ENCODE assay signal across 9 cellular contexts in the genomic region with DNA sequence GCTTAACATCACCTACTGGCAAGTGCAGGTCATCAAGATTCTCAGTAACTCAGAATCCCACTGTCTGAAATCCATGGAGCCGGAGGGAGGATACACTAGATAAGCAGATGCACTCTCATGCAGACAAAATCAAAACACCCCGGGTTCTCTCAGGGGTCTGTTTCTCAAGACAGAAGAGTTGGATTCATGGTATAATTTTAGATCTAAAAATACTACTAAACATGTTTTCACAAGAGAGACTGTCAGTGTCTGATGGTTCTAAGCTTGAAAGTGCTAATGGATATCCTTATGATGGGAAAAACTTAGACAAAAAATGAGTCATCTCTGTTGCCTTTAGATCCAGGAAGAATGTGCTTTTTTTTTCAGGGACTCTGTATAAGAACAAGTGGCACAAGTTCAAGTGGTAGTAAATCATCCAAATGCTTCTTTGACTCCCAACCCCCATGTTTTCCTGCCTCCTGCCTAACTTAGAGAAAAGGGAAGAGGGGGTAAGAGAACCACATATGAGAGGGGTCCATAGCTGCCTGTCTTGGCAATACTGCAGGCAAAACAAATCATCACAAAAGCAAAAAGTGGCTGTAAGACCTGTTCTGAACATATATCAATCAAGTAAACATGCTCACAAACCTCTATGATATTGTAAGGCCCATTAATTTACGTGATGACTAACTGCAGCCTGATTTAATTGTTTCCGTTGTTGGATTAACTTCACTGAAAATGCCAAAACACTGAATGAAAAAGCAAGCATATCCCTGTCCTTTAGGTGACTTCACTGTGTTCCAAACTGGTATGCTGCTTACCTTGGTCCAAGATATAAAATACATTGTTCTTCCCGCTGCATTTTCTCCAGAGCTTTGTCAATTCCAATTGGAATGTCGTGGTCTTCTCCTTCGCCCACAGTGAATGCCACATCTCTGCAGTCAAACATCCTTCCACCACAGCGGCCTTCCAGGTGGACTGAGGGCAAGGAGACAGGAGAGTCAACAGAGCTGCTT.
DNase-seq lines count a peak whose midpoint lies in the region; ATAC-seq and TF ChIP-seq lines count a peak whose summit lies in the region.
"Had no signal": no experiment of that assay in that cellular context is flagged by ENCODE, and none has a peak within 500 bp of the region (broad histone marks: within the 10 kb centered on the region; RNA-seq: fewer than 3 reads in every experiment).

No MANE protein-coding gene starts in this region.

- H3K27me3 Mint-ChIP-seq in chondrocyte (ENCODE audit: low read depth) (no peaks in the 10 kb centered on the region), neural progenitor cell (ENCODE audit: insufficient read depth, low read depth) (no peaks in the 10 kb centered on the region)

- no peak overlapping the region for H4K12ac ChIP-seq in trophoblast cell (ENCODE audit: low read depth, low read length)

- H3K27me3 ChIP-seq in neural progenitor cell (no peaks in the 10 kb centered on the region), trophoblast cell (ENCODE audit: insufficient read depth, low read length) (no peaks in the 10 kb centered on the region), lower lobe of right lung (ENCODE audit: low read depth) (no peaks in the 10 kb centered on the region)

- H3K4ac ChIP-seq in trophoblast cell (ENCODE audit: low read depth, low read length): no peak overlapping the region

- no peak overlapping the region for H3K9ac ChIP-seq in neural progenitor cell
- no peak overlapping the region for H3K9ac ChIP-seq in trophoblast cell (ENCODE audit: low read length)

- H2BK120ac ChIP-seq in trophoblast cell (ENCODE audit: insufficient read depth, low read length, poor library complexity): no peak overlapping the region

- H3K36me3 ChIP-seq in neural progenitor cell: no peaks in the 10 kb centered on the region
- H3K36me3 ChIP-seq in trophoblast cell (ENCODE audit: control insufficient read depth in 1 of 2, insufficient read depth in 2 of 2, low read length in 2 of 2): no peaks in the 10 kb centered on the region
- peaks cover 80% of the 10 kb centered on the region for H3K36me3 ChIP-seq in OCI-LY7 (ENCODE audit: insufficient read depth, low read length)
- H3K36me3 ChIP-seq in lower lobe of right lung: peaks cover 56% of the 10 kb centered on the region

- H3K18ac ChIP-seq in trophoblast cell (ENCODE audit: low read length): no peak overlapping the region

- peaks cover 12% of the 10 kb centered on the region for H3K36me3 Mint-ChIP-seq in chondrocyte (ENCODE audit: low read depth)
- peaks cover 16% of the 10 kb centered on the region for H3K36me3 Mint-ChIP-seq in neural progenitor cell

- CTCF ChIA-PET in OCI-LY7 (lab: Charles Lee; ENCODE audit: unreplicated experiment): no interaction called here

- H4K20me1 ChIP-seq in neural progenitor cell (ENCODE audit: low read depth) (peaks cover 6% of the 10 kb centered on the region), OCI-LY7 (ENCODE audit: insufficient read depth, low read length) (no peaks in the 10 kb centered on the region)

- peak overlapping the region; percentile 89 for H3K27ac Mint-ChIP-seq in chondrocyte (ENCODE audit: unreplicated experiment)
- peak overlapping the region; percentile 52 for H3K27ac Mint-ChIP-seq in neural progenitor cell

- TF ChIP-seq CTCF in AG10803 (conservative IDR thresholded peaks at IDR 0.05; ENCODE audit: low read length): no peak
- TF ChIP-seq CTCF in chondrocyte (IDR thresholded peaks at IDR 0.05): no peak
- TF ChIP-seq CTCF in neural progenitor cell (IDR thresholded peaks at IDR 0.05): no peak
- TF ChIP-seq CTCF in OCI-LY7 (conservative IDR thresholded peaks at IDR 0.05; ENCODE audit: low read length): no peak
- no peak for TF ChIP-seq CTCF in lower lobe of right lung (IDR thresholded peaks at IDR 0.05)

- H3K4me2 ChIP-seq in neural progenitor cell (no peak overlapping the region), trophoblast cell (ENCODE audit: low read length) (no peak overlapping the region), OCI-LY7 (ENCODE audit: low read length) (no peak overlapping the region)

- WGBS in trophoblast cell (ENCODE audit: extremely low coverage, insufficient coverage, insufficient read length): no CpG with 5 or more reads among the region's 8 CpGs

- H3K14ac ChIP-seq in trophoblast cell (ENCODE audit: low read length): no peak overlapping the region

- H3F3A ChIP-seq in neural progenitor cell (ENCODE audit: low read depth): no peaks in the 10 kb centered on the region

- no peak overlapping the region for H4K91ac ChIP-seq in trophoblast cell (ENCODE audit: low read depth, low read length)

- no peaks in the 10 kb centered on the region for H3K9me3 ChIP-seq in neural progenitor cell (ENCODE audit: low read depth)
- no peaks in the 10 kb centered on the region for H3K9me3 ChIP-seq in trophoblast cell (ENCODE audit: insufficient read depth, low read depth, low read length)
- no peaks in the 10 kb centered on the region for H3K9me3 ChIP-seq in OCI-LY7 (ENCODE audit: low read length)
- H3K9me3 ChIP-seq in lower lobe of right lung: no peaks in the 10 kb centered on the region

- H3K4me3 Mint-ChIP-seq in chondrocyte (ENCODE audit: unreplicated experiment): no peak overlapping the region
- no peak overlapping the region for H3K4me3 Mint-ChIP-seq in neural progenitor cell

- no peak overlapping the region for H2AFZ ChIP-seq in neural progenitor cell (replicated peaks)
- H2AFZ ChIP-seq in trophoblast cell (ENCODE audit: insufficient read depth, low read length, poor library complexity): no peak overlapping the region
- no peak overlapping the region for H2AFZ ChIP-seq in OCI-LY7 (ENCODE audit: low read length)

- no peaks in the 10 kb centered on the region for H3K9me3 Mint-ChIP-seq in chondrocyte (ENCODE audit: low read depth)
- H3K9me3 Mint-ChIP-seq in neural progenitor cell: no peaks in the 10 kb centered on the region

- no peak for ATAC-seq in HG03457 (IDR thresholded peaks at IDR 0.05; ENCODE audit: unreplicated experiment)
- ATAC-seq in lower lobe of right lung: no peak

- H3K79me1 ChIP-seq in trophoblast cell (ENCODE audit: low read length): no peaks in the 10 kb centered on the region

- no TSS peak for BruUV-seq in OCI-LY7 (replicated peaks; lab: Mats Ljungman, UMichigan)

- no peak overlapping the region for H2BK5ac ChIP-seq in trophoblast cell (ENCODE audit: low read depth, low read length, poor library complexity)

- no peaks in the 10 kb centered on the region for H3K9me2 ChIP-seq in OCI-LY7 (ENCODE audit: insufficient read depth, low read length)

- H3K79me2 ChIP-seq in neural progenitor cell (ENCODE audit: low read depth) (no peaks in the 10 kb centered on the region), trophoblast cell (ENCODE audit: control insufficient read depth, insufficient read depth, low read length, poor library complexity) (no peaks in the 10 kb centered on the region), OCI-LY7 (ENCODE audit: insufficient read depth, low read depth, low read length) (no peaks in the 10 kb centered on the region)

- H3K4me1 ChIP-seq in neural progenitor cell (peaks cover 10% of the 10 kb centered on the region), trophoblast cell (ENCODE audit: control insufficient read depth in 1 of 2, insufficient read depth in 2 of 2, low read length in 2 of 2) (no peaks in the 10 kb centered on the region), OCI-LY7 (ENCODE audit: insufficient read depth, low read length, poor library complexity, severe bottlenecking) (no peaks in the 10 kb centered on the region), lower lobe of right lung (peaks cover 61% of the 10 kb centered on the region)

- H3K27ac ChIP-seq in neural progenitor cell (no peak overlapping the region), trophoblast cell (ENCODE audit: low read depth, low read length) (no peak overlapping the region), OCI-LY7 (ENCODE audit: low read depth, low read length, poor library complexity, severe bottlenecking) (no peak overlapping the region), lower lobe of right lung (no peak overlapping the region)

- H2BK12ac ChIP-seq in trophoblast cell (ENCODE audit: low read length): no peak overlapping the region

- no peak overlapping the region for H4K8ac ChIP-seq in trophoblast cell (ENCODE audit: low read depth, low read length)

- no peak overlapping the region for H3K23ac ChIP-seq in trophoblast cell (ENCODE audit: low read length)

- no peak overlapping the region for H3K4me3 ChIP-seq in AG10803 (ENCODE audit: low read length)
- no peak overlapping the region for H3K4me3 ChIP-seq in neural progenitor cell
- no peak overlapping the region for H3K4me3 ChIP-seq in trophoblast cell (ENCODE audit: low read depth, low read length)
- no peak overlapping the region for H3K4me3 ChIP-seq in OCI-LY7 (ENCODE audit: low read depth, low read length, poor library complexity, severe bottlenecking)
- no peak overlapping the region for H3K4me3 ChIP-seq in lower lobe of right lung

- intact Hi-C loops in OCI-LY7 (cut with micrococcal nuclease; ENCODE audit: unreplicated experiment) (no loop called here), lower lobe of right lung (cut with DNase I) (no loop called here)

- POLR2A ChIA-PET in OCI-LY7 (lab: Charles Lee): no interaction called here

- H2AK5ac ChIP-seq in trophoblast cell (ENCODE audit: low read length): no peak overlapping the region

- DNase-seq in AG10803 (ENCODE audit: low read depth): peak; percentile 81
- peak; percentile 97 for DNase-seq in M059J (ENCODE audit: low read depth)
- no peak for DNase-seq in chondrocyte (ENCODE audit: low spot score)
- DNase-seq in neural progenitor cell (ENCODE audit: low spot score): no peak
- DNase-seq in trophoblast cell: no peak
- no peak for DNase-seq in OCI-LY7 (ENCODE audit: low spot score)
- no peak for DNase-seq in lower lobe of right lung
- DNase-seq: RPMI8226 had no signal

- H3K4me1 Mint-ChIP-seq in chondrocyte (ENCODE audit: low read depth) (peaks cover 77% of the 10 kb centered on the region), neural progenitor cell (peaks cover 13% of the 10 kb centered on the region)

Comparison
In these comparisons a context has a peak if more than half of its experiments do, and no peak if none do; other contexts are left out.
1. DNase-seq: peak in AG10803 (single experiment) and M059J (single experiment); none in chondrocyte (single experiment), neural progenitor cell (single experiment), trophoblast cell (0 of 2), OCI-LY7 (single experiment) and lower lobe of right lung (single experiment).